ENCODE assay signal across 8 cellular contexts in the genomic region with DNA sequence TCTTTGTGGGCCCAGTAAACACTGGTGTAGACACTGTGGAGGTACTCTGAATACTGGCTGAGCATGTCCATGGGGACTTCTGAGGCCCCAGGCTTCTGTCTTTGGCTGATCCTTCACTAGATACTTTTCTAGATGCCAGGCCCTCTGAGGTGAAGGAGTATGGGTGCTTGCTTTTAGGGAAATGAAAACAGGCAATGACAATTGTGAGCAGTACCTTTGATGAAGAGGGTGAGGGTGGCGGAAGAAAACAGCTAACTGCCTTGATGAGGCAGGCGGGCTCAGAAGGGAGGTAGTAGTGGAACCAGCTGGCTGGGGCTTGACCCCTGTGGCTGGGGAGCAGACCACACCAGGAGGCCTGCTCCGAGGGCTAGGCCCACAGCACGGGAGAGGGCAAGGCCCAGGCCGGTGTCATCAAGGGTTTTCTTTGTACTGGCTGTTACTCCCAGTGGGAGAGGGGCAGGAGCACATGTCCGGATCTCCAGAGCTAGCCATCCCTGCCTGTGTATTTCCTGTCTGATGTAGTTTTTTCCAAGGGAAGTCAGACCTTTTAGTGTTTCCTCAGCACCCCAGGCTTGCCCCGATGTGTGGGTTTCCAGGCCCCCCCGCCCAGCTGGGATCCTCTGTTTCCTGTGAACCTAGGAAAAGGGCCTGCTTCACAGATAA. TPM values are rescaled to one million over a fixed set of nuclear protein-coding genes. Genes with fewer than 3 reads are reported as not detected.
DNase-seq lines count a peak whose midpoint lies in the region; ATAC-seq and TF ChIP-seq lines count a peak whose summit lies in the region.

No MANE protein-coding gene starts in this region.

- intact Hi-C loops in CD4-positive, alpha-beta T cell (cut with DNase I, micrococcal nuclease): loop anchor here in 1 of 2 experiments (5.0 kb wide), 1 partner anchor 109 kb away; no protein-coding TSS in a partner anchor
- intact Hi-C loops in esophagus muscularis mucosa (cut with DNase I): loop anchor here (10.0 kb wide), 1 partner anchor 264 kb away; no protein-coding TSS in a partner anchor
- intact Hi-C loops in left colon (cut with DNase I, micrococcal nuclease): no loop called here

- no peaks in the 10 kb centered on the region for H3K9me3 Mint-ChIP-seq in CD4-positive, alpha-beta T cell
- H3K9me3 Mint-ChIP-seq in neural progenitor cell: no peaks in the 10 kb centered on the region

- H3K4me2 ChIP-seq in neural progenitor cell: peak overlapping the region; percentile 90

- peak overlapping the region; percentile 83 for H3K27ac ChIP-seq in CD4-positive, alpha-beta T cell (ENCODE audit: low read depth, low read length)
- peak overlapping the region; percentile 72 to 97 (median 96) for H3K27ac ChIP-seq in esophagus muscularis mucosa (replicated peaks in 1 of 4)
- H3K27ac ChIP-seq in neural progenitor cell: no peak overlapping the region

- peak overlapping the region; percentile 90 for H3K4me3 Mint-ChIP-seq in CD4-positive, alpha-beta T cell
- peak overlapping the region; percentile 3 for H3K4me3 Mint-ChIP-seq in neural progenitor cell

- no peak for ATAC-seq in CD4-positive, alpha-beta T cell (ENCODE audit: poor library complexity)
- ATAC-seq in GM19395 (IDR thresholded peaks at IDR 0.05; ENCODE audit: unreplicated experiment): no peak
- no peak for ATAC-seq in left colon

- H3K4me1 ChIP-seq in esophagus muscularis mucosa: peaks cover 73 to 90% (median 88%) of the 10 kb centered on the region in 4 donors
- peaks cover 45% of the 10 kb centered on the region for H3K4me1 ChIP-seq in neural progenitor cell

- peak overlapping the region in 1 of 4 donors; percentile 1 for H3K4me3 ChIP-seq in esophagus muscularis mucosa
- H3K4me3 ChIP-seq in neural progenitor cell: no peak overlapping the region

- POLR2A ChIA-PET in CD4-positive, alpha-beta T cell (lab: Charles Lee): interaction anchor here (0.6 to 14.5 kb wide), 7 partner anchors 10 to 477 kb away, joined by 3 to 403 read pairs (median 4); a partner anchor contains a TSS

- H3K36me3 ChIP-seq in esophagus muscularis mucosa: peaks cover 0 to 6% (median 3%) of the 10 kb centered on the region in 4 donors
- no peaks in the 10 kb centered on the region for H3K36me3 ChIP-seq in neural progenitor cell

- peak overlapping the region; percentile 96 for H3K27ac Mint-ChIP-seq in CD4-positive, alpha-beta T cell
- H3K27ac Mint-ChIP-seq in neural progenitor cell: peak overlapping the region; percentile 51

- H4K20me1 ChIP-seq in neural progenitor cell (ENCODE audit: low read depth): peaks cover 83% of the 10 kb centered on the region

- no peaks in the 10 kb centered on the region for H3K9me3 ChIP-seq in CD4-positive, alpha-beta T cell (ENCODE audit: control insufficient read depth, low read length)
- H3K9me3 ChIP-seq in esophagus muscularis mucosa (no peaks in the 10 kb centered on the region), neural progenitor cell (ENCODE audit: low read depth) (no peaks in the 10 kb centered on the region)

- peaks cover 89% of the 10 kb centered on the region for H3K79me2 ChIP-seq in neural progenitor cell (ENCODE audit: low read depth)

- WGBS in esophagus muscularis mucosa: 54% methylated on average over 6 of the region's 8 CpGs

- H3K4me1 Mint-ChIP-seq in CD4-positive, alpha-beta T cell (ENCODE audit: low read depth): peaks cover 84% of the 10 kb centered on the region
- peaks cover 49% of the 10 kb centered on the region for H3K4me1 Mint-ChIP-seq in neural progenitor cell

- DNase-seq in CD4-positive, alpha-beta T cell: peak in 1 of 10 experiments; percentile 35
- peak; percentile 67 for DNase-seq in SW480 (ENCODE audit: low spot score)
- no peak for DNase-seq in esophagus muscularis mucosa (ENCODE audit: extremely low spot score)
- no peak for DNase-seq in neural progenitor cell (ENCODE audit: low spot score)
- DNase-seq in ureter (ENCODE audit: low spot score): no peak
- no peak for DNase-seq in GF-D8 (lab: John Stamatoyannopoulos, UW)
- no peak for DNase-seq in left colon

- no peaks in the 10 kb centered on the region for H3K27me3 Mint-ChIP-seq in CD4-positive, alpha-beta T cell
- peaks cover 2% of the 10 kb centered on the region for H3K27me3 Mint-ChIP-seq in neural progenitor cell (ENCODE audit: insufficient read depth, low read depth)

- CTCF ChIA-PET in CD4-positive, alpha-beta T cell (lab: Charles Lee): interaction anchor here (1.0 to 1.3 kb wide), 4 partner anchors 10 to 178 kb away, joined by 3 to 7 read pairs (median 4); no protein-coding TSS in a partner anchor

- no peak overlapping the region for H2AFZ ChIP-seq in neural progenitor cell (replicated peaks)

- no peak for TF ChIP-seq EP300 in esophagus muscularis mucosa (IDR thresholded peaks at IDR 0.05)

- TF ChIP-seq POLR2A in esophagus muscularis mucosa (IDR thresholded peaks at IDR 0.05; ENCODE audit: low read depth): no peak

- peaks cover 6% of the 10 kb centered on the region for H3F3A ChIP-seq in neural progenitor cell (ENCODE audit: low read depth)

- peaks cover 39% of the 10 kb centered on the region for H3K36me3 Mint-ChIP-seq in CD4-positive, alpha-beta T cell (ENCODE audit: low read depth)
- H3K36me3 Mint-ChIP-seq in neural progenitor cell: peaks cover 35% of the 10 kb centered on the region

- TF ChIP-seq CTCF in CD4-positive, alpha-beta T cell (IDR thresholded peaks at IDR 0.05): no peak
- TF ChIP-seq CTCF in esophagus muscularis mucosa (IDR thresholded peaks at IDR 0.05) (no peak), neural progenitor cell (IDR thresholded peaks at IDR 0.05) (no peak)

- peak overlapping the region; percentile 31 for H3K9ac ChIP-seq in neural progenitor cell

- no peaks in the 10 kb centered on the region for H3K27me3 ChIP-seq in CD4-positive, alpha-beta T cell (ENCODE audit: control insufficient read depth, insufficient read depth, low read length)
- H3K27me3 ChIP-seq in esophagus muscularis mucosa: no peaks in the 10 kb centered on the region
- H3K27me3 ChIP-seq in neural progenitor cell: peaks cover under 1% of the 10 kb centered on the region

RNA-seq across cellular contexts. Expression of a gene that starts 3.9 kb away (rescaled TPM):
- total RNA-seq in CD4-positive, alpha-beta T cell: 100 to 1,000 TPM; 387 to 404 TPM
- total RNA-seq in esophagus muscularis mucosa: 100 to 1,000 TPM in 1 of 4 donors, 10 to 100 TPM in 3; 68.4 to 119 (median 82.5) TPM
- 146 and 265 TPM in 2 replicates for total RNA-seq in neural progenitor cell (ENCODE audit: low replicate concordance)
- total RNA-seq in ureter: 96.3 TPM
- 10 to 100 TPM; 58.0 to 74.7 TPM for total RNA-seq in left colon
